In the genomic region with DNA sequence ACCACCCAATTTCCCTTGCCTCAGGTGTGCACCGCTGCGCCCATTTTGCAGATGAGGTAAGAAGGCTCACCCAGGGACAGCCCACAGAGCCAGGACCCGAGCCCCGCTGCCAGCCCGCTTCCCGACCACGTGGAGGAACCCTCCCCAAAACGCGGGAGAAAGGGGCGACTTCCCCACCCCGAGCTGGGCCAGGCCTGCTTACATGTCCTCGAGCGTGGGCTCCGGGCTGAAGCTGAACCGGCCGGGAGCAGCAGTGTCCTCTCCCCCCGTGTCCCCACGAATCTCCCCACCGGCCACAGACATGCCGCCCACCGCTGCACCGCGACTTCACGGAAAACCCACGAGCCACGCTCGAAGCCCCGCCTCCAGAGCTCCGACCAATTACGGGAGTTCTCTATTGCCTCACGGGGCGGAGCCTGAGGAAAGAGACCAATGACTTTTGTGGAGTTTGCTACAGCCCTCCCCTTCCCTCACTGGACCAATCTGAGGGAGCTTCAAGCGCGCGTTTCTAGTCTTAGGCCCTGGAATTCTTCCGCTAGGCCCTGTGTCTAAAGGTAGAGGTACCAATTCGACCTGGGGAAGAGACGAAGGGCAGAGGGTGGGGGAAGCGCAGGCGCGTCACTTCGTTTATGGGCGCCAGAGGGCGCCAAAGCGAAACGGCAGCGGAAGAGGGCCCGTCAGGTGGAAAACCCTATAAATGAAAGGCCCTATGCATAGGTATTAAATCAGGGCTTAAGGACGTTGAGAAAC, we compare ENCODE assay signal across 8 cellular contexts. TPM values are rescaled to one million over a fixed set of nuclear protein-coding genes. Genes with fewer than 3 reads are reported as not detected.
DNase-seq lines count a peak whose midpoint lies in the region; ATAC-seq and FAIRE-seq lines count a peak whose summit lies in the region.

A gene (minus strand): TSS at position 353 of the 750 bp plus-strand sequence. CDS start 50 bp downstream, at position 303.

- peak; percentile 89 for ATAC-seq in GM21367 (IDR thresholded peaks at IDR 0.05; ENCODE audit: unreplicated experiment)

- DNase-seq in Caki2 (ENCODE audit: low read depth): peak; percentile 100
- peak; percentile 98 for DNase-seq in HTR-8/SVneo (ENCODE audit: insufficient read length, low spot score)
- DNase-seq in NOMO-1 treated with DMSO at 0.1 percent for 48 hours (lab: John Stamatoyannopoulos, UW; ENCODE audit: unreplicated experiment): peak; percentile 100
- DNase-seq in activated CD8-positive, alpha-beta memory T cell treated with anti-CD3 and anti-CD28 coated beads for 48 hours (ENCODE audit: low read depth in 2 of 3, low spot score in 2 of 3): peak; percentile 77 to 86 (median 84)
- DNase-seq in mesenteric fat pad (ENCODE audit: low spot score): peak; percentile 95
- peak; percentile 74 for DNase-seq in stimulated activated CD8-positive, alpha-beta memory T cell treated with anti-CD3 and anti-CD28 coated beads, Interleukin-15, amount 100 ng/mL, for 24 hours (ENCODE audit: low read depth)

- in situ Hi-C loops in Caki2 (cut with HindIII; ENCODE audit: low pct_unique_long_range_greater_than_20kb, low sequenced_read_pairs) (no loop called here), endometrial microvascular endothelial cells (cut with HindIII; ENCODE audit: inconsistent ontology term, low pct_unique_long_range_greater_than_20kb, low sequenced_read_pairs) (no loop called here)

- no peak for FAIRE-seq in HTR-8/SVneo (lab: Jason Lieb, UNC)

RNA-seq across cellular contexts. Expression of the gene that starts here (rescaled TPM):
- total RNA-seq in Caki2 (2014; rRNA removed; shearing (Covaris generic); ENCODE audit: low replicate concordance): 161 and 164 TPM in 2 replicates
- total RNA-seq in endometrial microvascular endothelial cells (ENCODE audit: inconsistent ontology term) (66.6 TPM), mesenteric fat pad (26.8 TPM)

Comparison
In these comparisons a context has a peak if more than half of its experiments do, and no peak if none do; other contexts are left out.
1. Peak in every context shown above with its lines: DNase-seq and ATAC-seq.